ENCODE assay signal across 1 cellular context in the genomic region with DNA sequence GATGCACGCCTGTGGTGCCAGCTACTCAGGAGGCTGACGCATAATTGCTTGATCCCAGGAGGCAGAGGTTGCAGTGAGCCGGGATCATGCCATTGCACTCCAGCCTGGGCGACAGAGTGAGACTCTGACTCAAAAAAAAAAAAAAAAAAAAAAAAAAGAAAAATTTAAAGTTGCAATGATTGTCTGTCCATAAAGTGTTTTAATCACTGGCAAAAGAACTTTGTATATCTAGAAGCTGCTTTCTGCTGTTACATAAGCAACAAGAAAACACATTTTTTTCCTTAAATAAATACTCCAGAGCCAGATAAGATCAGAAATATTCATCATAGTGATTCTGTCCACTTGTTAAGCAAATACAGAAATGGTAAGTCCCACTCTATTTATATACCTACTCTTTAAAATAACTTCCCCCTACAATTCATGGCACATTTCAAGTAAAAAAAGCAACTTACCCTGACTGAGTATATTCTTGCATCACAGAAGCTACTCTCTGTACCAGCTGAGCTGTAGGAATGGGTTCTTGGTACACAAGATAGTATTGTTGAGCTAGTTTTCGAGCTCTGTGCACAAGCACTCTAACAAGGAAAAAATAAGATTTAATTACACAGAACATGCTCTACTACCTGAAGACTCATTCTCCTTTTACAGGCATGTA.
TF ChIP-seq lines count a peak whose summit lies in the region.

No MANE protein-coding gene starts in this region.

TF ChIP-seq in GM12878, 131 proteins besides CTCF, POLR2A, EP300 and RAD21:
- TF ChIP-seq CEBPZ (IDR thresholded peaks at IDR 0.05; ENCODE audit: low read depth, low read length) = no peak
- TF ChIP-seq ZNF384 (IDR thresholded peaks at IDR 0.05; ENCODE audit: borderline replicate concordance, low read depth, low read length) = peak; percentile 23; the same call in 1 of the 2 replicates
- TF ChIP-seq, protein P1, sequence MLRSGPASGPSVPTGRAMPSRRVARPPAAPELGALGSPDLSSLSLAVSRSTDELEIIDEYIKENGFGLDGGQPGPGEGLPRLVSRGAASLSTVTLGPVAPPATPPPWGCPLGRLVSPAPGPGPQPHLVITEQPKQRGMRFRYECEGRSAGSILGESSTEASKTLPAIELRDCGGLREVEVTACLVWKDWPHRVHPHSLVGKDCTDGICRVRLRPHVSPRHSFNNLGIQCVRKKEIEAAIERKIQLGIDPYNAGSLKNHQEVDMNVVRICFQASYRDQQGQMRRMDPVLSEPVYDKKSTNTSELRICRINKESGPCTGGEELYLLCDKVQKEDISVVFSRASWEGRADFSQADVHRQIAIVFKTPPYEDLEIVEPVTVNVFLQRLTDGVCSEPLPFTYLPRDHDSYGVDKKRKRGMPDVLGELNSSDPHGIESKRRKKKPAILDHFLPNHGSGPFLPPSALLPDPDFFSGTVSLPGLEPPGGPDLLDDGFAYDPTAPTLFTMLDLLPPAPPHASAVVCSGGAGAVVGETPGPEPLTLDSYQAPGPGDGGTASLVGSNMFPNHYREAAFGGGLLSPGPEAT (IDR thresholded peaks at IDR 0.05; ENCODE audit: low read depth) = peak; percentile 36; the same call in 1 of the 2 replicates
- peak; percentile 35 for TF ChIP-seq MEF2B (IDR thresholded peaks at IDR 0.05; ENCODE audit: partially characterized antibody, poor library complexity, severe bottlenecking)
- TF ChIP-seq MTA2 (IDR thresholded peaks at IDR 0.05; ENCODE audit: low read depth) = no peak
